In genomic region chr11:65491163-65491465, GRCh38 we compare ENCODE assay signal across 10 cellular contexts. TPM values are rescaled to one million over a fixed set of nuclear protein-coding genes. Genes with fewer than 3 reads are reported as not detected.
A peak's percentile ranks its signal among the peaks of the same experiment; 100 is the strongest.
DNase-seq lines count a peak whose midpoint lies in the region; ATAC-seq and TF ChIP-seq lines count a peak whose summit lies in the region.
"Had no signal": no experiment of that assay in that cellular context is flagged by ENCODE, and none has a peak within 500 bp of the region (broad histone marks: within the 10 kb centered on the region; RNA-seq: fewer than 3 reads in every experiment).

No MANE protein-coding gene starts in this region.

- peak overlapping the region; percentile 16 for H3K27ac Mint-ChIP-seq in T-helper 17 cell
- H3K27ac Mint-ChIP-seq in CD8-positive, alpha-beta memory T cell, result peak overlapping the region in 1 of 8 donors; percentile 52
- H3K27ac Mint-ChIP-seq: activated naive CD8-positive, alpha-beta T cell had no signal

- H3K36me3 ChIP-seq in DOHH2 (ENCODE audit: control insufficient read depth, low read length), result no peaks in the 10 kb centered on the region
- H3K36me3 ChIP-seq in CD8-positive, alpha-beta memory T cell (ENCODE audit: insufficient read depth, low read length), result no peaks in the 10 kb centered on the region

- TF ChIP-seq CTCF in DOHH2 (IDR thresholded peaks at IDR 0.05; ENCODE audit: low read depth, low read length, poor library complexity, severe bottlenecking), result no peak

- POLR2A ChIA-PET in CD8-positive, alpha-beta memory T cell (lab: Charles Lee), result interaction anchor here (0.5 to 1.2 kb wide), 2 partner anchors 19 to 49 kb away, joined by 3 to 6 read pairs; no protein-coding TSS in a partner anchor

- H3F3A ChIP-seq in DOHH2 (ENCODE audit: control insufficient read depth, insufficient read depth), result peaks cover 11% of the 10 kb centered on the region

- peaks cover 32% of the 10 kb centered on the region for H3K4me1 Mint-ChIP-seq in T-helper 17 cell
- H3K4me1 Mint-ChIP-seq in CD8-positive, alpha-beta memory T cell, result peaks cover 1 to 16% (median 3%) of the 10 kb centered on the region in 3 donors

- CTCF ChIA-PET in CD8-positive, alpha-beta memory T cell (lab: Charles Lee), result interaction anchor here (10.2 kb wide), 1 partner anchor 15 kb away, joined by 132 read pairs; no protein-coding TSS in a partner anchor

- no peaks in the 10 kb centered on the region for H3K36me3 Mint-ChIP-seq in T-helper 17 cell (ENCODE audit: low read depth)
- no peaks in the 10 kb centered on the region for H3K36me3 Mint-ChIP-seq in CD8-positive, alpha-beta memory T cell
- H3K36me3 Mint-ChIP-seq: activated naive CD8-positive, alpha-beta T cell had no signal

- intact Hi-C loops in left cardiac atrium (cut with DNase I), result no loop called here
- intact Hi-C loops in sciatic nerve (cut with DNase I), result no loop called here

- H3K4me2 ChIP-seq in DOHH2 (ENCODE audit: low read length), result peak overlapping the region; percentile 72

- no peak for DNase-seq in T-helper 17 cell
- peak; percentile 56 for DNase-seq in left cardiac atrium
- DNase-seq in sciatic nerve (ENCODE audit: low spot score), result peak; percentile 62
- no peak for DNase-seq in CD8-positive, alpha-beta memory T cell
- no peak for DNase-seq in nucleus accumbens (lab: John Stamatoyannopoulos, UW)
- DNase-seq: DMS 273 treated with DMSO at 0.1 percent for 48 hours had no signal

- H3K27ac ChIP-seq in DOHH2 (ENCODE audit: low read depth, low read length), result peak overlapping the region; percentile 79
- no peak overlapping the region for H3K27ac ChIP-seq in CD8-positive, alpha-beta memory T cell (ENCODE audit: low read depth, low read length)

- no peak overlapping the region for H3K4me3 Mint-ChIP-seq in T-helper 17 cell
- no peak overlapping the region for H3K4me3 Mint-ChIP-seq in CD8-positive, alpha-beta memory T cell
- H3K4me3 Mint-ChIP-seq: activated naive CD8-positive, alpha-beta T cell had no signal

- peak overlapping the region; percentile 55 for H3K4me3 ChIP-seq in DOHH2 (ENCODE audit: low read length)
- H3K4me3 ChIP-seq in CD8-positive, alpha-beta memory T cell (ENCODE audit: low read length), result no peak overlapping the region

- H3K9me3 Mint-ChIP-seq in CD8-positive, alpha-beta memory T cell, result no peaks in the 10 kb centered on the region

- no peaks in the 10 kb centered on the region for H4K20me1 ChIP-seq in DOHH2 (ENCODE audit: control insufficient read depth, insufficient read depth, low read depth, low read length)

- no peaks in the 10 kb centered on the region for H3K9me2 ChIP-seq in DOHH2 (replicated peaks; ENCODE audit: control insufficient read depth, low read length)

- ATAC-seq in T-helper 17 cell (no peak), left cardiac atrium (no peak), sciatic nerve (no peak), GM18511 (IDR thresholded peaks at IDR 0.05; ENCODE audit: unreplicated experiment) (no peak), GM18519 (IDR thresholded peaks at IDR 0.05; ENCODE audit: low FRiP score, unreplicated experiment) (no peak)

- H3K4me1 ChIP-seq in DOHH2 (ENCODE audit: control insufficient read depth, low read length), result peaks cover 95% of the 10 kb centered on the region
- H3K4me1 ChIP-seq in CD8-positive, alpha-beta memory T cell (ENCODE audit: insufficient read depth, low read length), result peaks cover 5% of the 10 kb centered on the region

- H3K9me3 ChIP-seq in DOHH2 (ENCODE audit: control insufficient read depth, insufficient read depth, low read length) (no peaks in the 10 kb centered on the region), T-helper 17 cell (ENCODE audit: control insufficient read depth, low read length, poor library complexity, severe bottlenecking) (no peaks in the 10 kb centered on the region)
- H3K9me3 ChIP-seq in CD8-positive, alpha-beta memory T cell (ENCODE audit: low read length), result no peaks in the 10 kb centered on the region

- no peaks in the 10 kb centered on the region for H3K27me3 Mint-ChIP-seq in T-helper 17 cell
- H3K27me3 Mint-ChIP-seq in CD8-positive, alpha-beta memory T cell, result peaks cover 0 to 3% of the 10 kb centered on the region in 2 donors
- H3K27me3 Mint-ChIP-seq: activated naive CD8-positive, alpha-beta T cell had no signal

- H3K27me3 ChIP-seq in DOHH2 (ENCODE audit: control insufficient read depth, low read length), result no peaks in the 10 kb centered on the region
- no peaks in the 10 kb centered on the region for H3K27me3 ChIP-seq in CD8-positive, alpha-beta memory T cell (ENCODE audit: insufficient read depth, low read length, poor library complexity, severe bottlenecking)

- H3K79me2 ChIP-seq in DOHH2 (ENCODE audit: control insufficient read depth, low read length), result peaks cover 11% of the 10 kb centered on the region

RNA-seq across cellular contexts. Expression of gene MALAT1, which starts 7.7 kb away (rescaled TPM):
- over 10,000 TPM; 25,853 to 29,025 TPM for total RNA-seq in T-helper 17 cell
- total RNA-seq in left cardiac atrium, result 1,000 to 10,000 TPM; 4,098 to 7,342 TPM
- 14,857 TPM for total RNA-seq in sciatic nerve
- total RNA-seq in CD8-positive, alpha-beta memory T cell, result 1,000 to 10,000 TPM; 4,639 to 4,912 TPM
- polyA plus RNA-seq in CD8-positive, alpha-beta memory T cell, result 2,529 TPM

RNA-seq across cellular contexts. Expression of gene SCYL1, which starts 33.8 kb away (rescaled TPM):
- total RNA-seq in T-helper 17 cell (10 to 100 TPM; 56.6 to 61.7 TPM), left cardiac atrium (10 to 100 TPM; 51.5 to 67.3 TPM), sciatic nerve (64.0 TPM)
- total RNA-seq in CD8-positive, alpha-beta memory T cell, result 10 to 100 TPM; 85.1 to 88.5 TPM
- 42.1 TPM for polyA plus RNA-seq in CD8-positive, alpha-beta memory T cell

Comparison
In these comparisons a context has a peak if more than half of its experiments do, and no peak if none do; other contexts are left out.
1. DNase-seq: peak in left cardiac atrium (single experiment) and sciatic nerve (single experiment); none in T-helper 17 cell (0 of 3), CD8-positive, alpha-beta memory T cell (0 of 5) and nucleus accumbens (0 of 56).